ENCODE assay signal across 1 cellular context in the genomic region with DNA sequence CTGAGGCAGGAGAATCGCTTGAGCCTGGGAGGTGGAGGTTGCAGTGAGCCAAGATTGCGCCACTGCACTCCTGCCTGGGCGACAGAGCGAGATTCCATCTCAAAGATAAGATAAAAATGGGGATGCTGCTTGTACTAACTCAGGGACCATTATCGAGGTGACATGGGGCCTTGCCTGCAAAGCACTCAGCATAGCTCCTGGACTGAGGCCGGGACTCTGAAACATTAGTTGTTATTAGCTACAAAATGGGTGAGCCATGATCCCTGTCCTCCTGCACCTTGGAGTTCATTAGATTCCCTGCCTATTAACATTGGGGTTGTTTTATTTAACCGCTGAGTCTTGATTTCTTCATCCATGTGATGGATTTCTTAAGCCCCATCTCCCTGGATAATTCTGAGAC.
TF ChIP-seq lines count a peak whose summit lies in the region.

No MANE protein-coding gene starts in this region.

TF ChIP-seq in K562, 482 proteins besides CTCF, POLR2A, EP300 and RAD21:
- TF ChIP-seq TEAD2 (tag; IDR thresholded peaks at IDR 0.05), result no peak
- TF ChIP-seq CEBPB (tag; IDR thresholded peaks at IDR 0.05), result peak; percentile 31; the same call in 1 of the 2 replicates
